Comparison of ENCODE assay signal across 6 cellular contexts in the genomic region with DNA sequence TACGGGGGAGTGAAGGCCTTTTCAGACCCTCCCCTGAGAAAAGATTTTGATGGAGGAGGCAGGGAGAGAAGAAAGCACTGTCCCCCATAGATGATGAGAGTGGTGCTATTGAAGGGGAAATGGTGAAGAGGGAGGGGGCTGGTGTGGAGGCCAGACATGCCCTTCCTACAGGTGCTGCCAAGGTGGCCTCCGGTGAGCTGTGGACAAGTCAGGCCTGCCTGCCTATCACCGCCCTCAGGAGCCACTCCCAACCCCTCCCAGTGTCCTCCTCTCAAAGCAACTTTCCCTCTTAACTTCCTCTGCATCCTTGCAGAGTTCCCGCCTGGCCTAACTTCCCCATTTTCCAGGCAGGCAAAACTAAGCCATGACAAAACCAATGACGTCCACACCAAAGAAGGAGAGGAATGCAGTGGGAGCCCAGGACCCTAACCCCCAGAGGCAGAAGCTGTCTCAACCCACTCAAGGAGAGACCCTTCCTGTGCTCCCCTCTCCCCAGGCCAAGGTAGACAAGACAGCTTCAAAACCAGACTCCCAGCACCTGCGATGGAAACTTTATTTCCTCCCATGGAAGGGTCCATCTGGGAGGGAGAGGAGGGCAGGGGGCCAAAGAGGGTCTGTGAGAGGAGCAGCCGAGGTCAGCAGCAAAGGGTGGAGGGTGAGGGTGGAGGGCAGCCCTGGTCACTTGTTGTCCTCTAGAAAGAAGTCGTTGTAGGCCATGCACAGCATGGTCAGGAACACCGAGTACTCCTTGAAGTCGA. TPM values are rescaled to one million over a fixed set of nuclear protein-coding genes. Genes with fewer than 3 reads are reported as not detected.
A peak's percentile ranks its signal among the peaks of the same experiment; 100 is the strongest.
DNase-seq lines count a peak whose midpoint lies in the region; ATAC-seq and TF ChIP-seq lines count a peak whose summit lies in the region.

No MANE protein-coding gene starts in this region.

- TF ChIP-seq CTCF in upper lobe of right lung (IDR thresholded peaks at IDR 0.05): no peak

- H3K27me3 ChIP-seq in upper lobe of right lung: no peaks in the 10 kb centered on the region

- peak; percentile 64 for DNase-seq in activated effector memory CD4-positive, alpha-beta T cell treated with anti-CD3 and anti-CD28 coated beads, Interleukin-2, amount 50 U/mL, for 16 hours
- no peak for DNase-seq in activated effector memory CD4-positive, alpha-beta T cell treated with Interleukin-2 at 50 U/mL for 16 hours
- DNase-seq in left ventricle myocardium superior (no peak), upper lobe of right lung (peak; percentile 81), AG20443 (ENCODE audit: low spot score) (no peak), Kasumi-1 (lab: John Stamatoyannopoulos, UW) (no peak)

- intact Hi-C loops in left ventricle myocardium superior (cut with micrococcal nuclease) (no loop called here), upper lobe of right lung (cut with DNase I) (no loop called here)

- H3K9me3 ChIP-seq in upper lobe of right lung: no peaks in the 10 kb centered on the region

- peaks cover 43% of the 10 kb centered on the region for H3K4me1 ChIP-seq in upper lobe of right lung

- H3K36me3 ChIP-seq in upper lobe of right lung: peaks cover 10% of the 10 kb centered on the region

- H3K27ac ChIP-seq in upper lobe of right lung: peak overlapping the region; percentile 99

- H3K4me3 ChIP-seq in upper lobe of right lung: peak overlapping the region; percentile 87

- ATAC-seq in left ventricle myocardium superior: peak; percentile 4
- ATAC-seq in upper lobe of right lung: peak; percentile 31

RNA-seq across cellular contexts. Expression of a gene that starts 1.0 kb away (rescaled TPM):
- total RNA-seq in left ventricle myocardium superior (201 TPM), upper lobe of right lung (1,046 TPM)

RNA-seq across cellular contexts. Expression of a gene that starts 3.9 kb away (rescaled TPM):
- not detected for total RNA-seq in left ventricle myocardium superior
- not detected for total RNA-seq in upper lobe of right lung

RNA-seq across cellular contexts. Expression of a gene that starts 8.8 kb away (rescaled TPM):
- 114 TPM for total RNA-seq in left ventricle myocardium superior
- 377 TPM for total RNA-seq in upper lobe of right lung

RNA-seq across cellular contexts. Expression of a gene that starts 12.3 kb away (rescaled TPM):
- total RNA-seq in left ventricle myocardium superior: 0.79 TPM
- total RNA-seq in upper lobe of right lung: 1.3 TPM

RNA-seq across cellular contexts. Expression of a gene that starts 28.8 kb away (rescaled TPM):
- total RNA-seq in left ventricle myocardium superior (1.9 TPM), upper lobe of right lung (5.6 TPM)

Comparison
In these comparisons a context has a peak if more than half of its experiments do, and no peak if none do; other contexts are left out.
1. DNase-seq: peak in activated effector memory CD4-positive, alpha-beta T cell treated with anti-CD3 and anti-CD28 coated beads, Interleukin-2, amount 50 U/mL, for 16 hours (single experiment) and upper lobe of right lung (single experiment); none in activated effector memory CD4-positive, alpha-beta T cell treated with Interleukin-2 at 50 U/mL for 16 hours (single experiment), left ventricle myocardium superior (single experiment), AG20443 (single experiment) and Kasumi-1 (0 of 2).